In the genomic region with DNA sequence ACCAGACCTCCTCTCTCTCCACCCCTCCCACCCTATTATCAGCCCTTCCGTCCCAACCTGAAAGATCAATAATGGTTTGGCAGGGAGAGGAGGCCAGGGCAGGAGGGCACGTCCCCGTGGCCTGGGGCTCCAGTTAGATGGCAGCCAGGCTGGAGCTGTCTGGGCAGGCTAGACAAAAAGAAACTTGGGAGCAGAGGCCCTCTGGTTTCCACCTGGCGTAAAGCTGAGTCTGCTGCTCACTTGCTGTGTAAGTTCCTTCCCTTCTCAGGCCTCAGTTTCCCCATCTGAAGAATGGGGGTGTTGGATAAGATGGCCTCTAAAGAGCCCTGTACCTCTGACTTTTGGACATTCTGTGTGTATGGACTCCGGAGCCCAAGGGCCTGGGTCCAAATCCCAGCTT, we compare ENCODE assay signal across 25 cellular contexts. TPM values are rescaled to one million over a fixed set of nuclear protein-coding genes. Genes with fewer than 3 reads are reported as not detected.
"Had no signal": no experiment of that assay in that cellular context is flagged by ENCODE, and none has a peak within 500 bp of the region (broad histone marks: within the 10 kb centered on the region; RNA-seq: fewer than 3 reads in every experiment).

No MANE protein-coding gene starts in this region.

- H3K9me3 ChIP-seq: gastrocnemius medialis, heart right ventricle, left lung, lower lobe of right lung, psoas muscle, spleen, transverse colon had no signal

- ATAC-seq: esophagus mucosa; gastrocnemius medialis; heart right ventricle; left lung; lower lobe of right lung; psoas muscle; sciatic nerve; stimulated activated memory B cell treated with anti-CD40 and anti-IgM and Interleukin-4, amounts not matched to agents 10 μg/mL and 1 μg/mL and 100 μg/mL, for 72 hours had no signal

- H3K36me3 Mint-ChIP-seq: memory B cell; naive B cell; stimulated activated memory B cell treated with anti-CD40 and anti-IgM and Interleukin-4, amounts not matched to agents 10 μg/mL and 1 μg/mL and 100 μg/mL, for 72 hours had no signal

- H3K27ac ChIP-seq: heart right ventricle, left lung, lower lobe of right lung, psoas muscle, spleen, transverse colon had no signal

- H3K9me3 Mint-ChIP-seq: memory B cell; naive B cell; nephron; stimulated activated memory B cell treated with anti-CD40 and anti-IgM and Interleukin-4, amounts not matched to agents 10 μg/mL and 1 μg/mL and 100 μg/mL, for 72 hours; stimulated activated naive CD8-positive, alpha-beta T cell treated with anti-CD3 and anti-CD28 coated beads, Interleukin-15, Interleukin-2, amounts not matched to agents 100 ng/mL and 50 ng/mL, for 24 hours had no signal

- H3K4me3 Mint-ChIP-seq: memory B cell; naive B cell; nephron; stimulated activated memory B cell treated with anti-CD40 and anti-IgM and Interleukin-4, amounts not matched to agents 10 μg/mL and 1 μg/mL and 100 μg/mL, for 72 hours; stimulated activated naive CD8-positive, alpha-beta T cell treated with anti-CD3 and anti-CD28 coated beads, Interleukin-15, Interleukin-2, amounts not matched to agents 100 ng/mL and 50 ng/mL, for 24 hours had no signal

- H3K4me3 ChIP-seq: gastrocnemius medialis, heart right ventricle, left lung, lower lobe of right lung, psoas muscle, spleen, transverse colon had no signal

- FAIRE-seq: endometrium, islet of Langerhans had no signal

- DNase-seq: effector memory CD4-positive, alpha-beta T cell; gastrocnemius medialis; heart right ventricle; hypothalamus; left lung; lower lobe of right lung; midbrain; naive B cell; occipital lobe; psoas muscle; retina; spleen; stimulated activated CD4-positive, alpha-beta T cell treated with anti-CD3 and anti-CD28 coated beads, Interleukin-15, amount 100 ng/mL, for 24 hours; stimulated activated CD4-positive, alpha-beta T cell treated with anti-CD3 and anti-CD28 coated beads, Interleukin-1b, Interleukin-23, amount 100 ng/mL, for 48 hours; stimulated activated CD4-positive, alpha-beta T cell treated with anti-CD3 and anti-CD28 coated beads, Interleukin-4, amount 100 ng/mL, for 24 hours; transverse colon had no signal

- H3K36me3 ChIP-seq: gastrocnemius medialis, heart right ventricle, left lung, lower lobe of right lung, spleen, transverse colon had no signal

- H3K27ac Mint-ChIP-seq: memory B cell; nephron; stimulated activated memory B cell treated with anti-CD40 and anti-IgM and Interleukin-4, amounts not matched to agents 10 μg/mL and 1 μg/mL and 100 μg/mL, for 72 hours; stimulated activated naive CD8-positive, alpha-beta T cell treated with anti-CD3 and anti-CD28 coated beads, Interleukin-15, Interleukin-2, amounts not matched to agents 100 ng/mL and 50 ng/mL, for 24 hours had no signal

- H3K27me3 ChIP-seq: gastrocnemius medialis, transverse colon had no signal

RNA-seq across cellular contexts. Expression of a gene that starts 3.8 kb away (rescaled TPM):
- total RNA-seq: occipital lobe had no signal

RNA-seq across cellular contexts. Expression of a gene that starts 30.0 kb away (rescaled TPM):
- total RNA-seq: lower lobe of right lung, skeletal muscle tissue, spleen, transverse colon had no signal
